In genomic region chr1:205375816-205376545, GRCh38 we compare ENCODE assay signal across 9 cellular contexts. TPM values are rescaled to one million over a fixed set of nuclear protein-coding genes. Genes with fewer than 3 reads are reported as not detected.
DNase-seq lines count a peak whose midpoint lies in the region; ATAC-seq and TF ChIP-seq lines count a peak whose summit lies in the region.
"Had no signal": no experiment of that assay in that cellular context is flagged by ENCODE, and none has a peak within 500 bp of the region (broad histone marks: within the 10 kb centered on the region; RNA-seq: fewer than 3 reads in every experiment).

No MANE protein-coding gene starts in this region.

- H3K27me3 Mint-ChIP-seq in activated T-helper 2 cell treated with anti-CD3 and anti-CD28 coated beads, Interferon-gamma antibody, Interleukin-2, Interleukin-4, amounts not matched to agents 10 μg/mL and 5 μg/mL and 100 μg/mL, durations not matched to agents 14 hours and 24 hours and 36 hours (ENCODE audit: low read depth) = peaks cover 42% of the 10 kb centered on the region

- H3K4me2 ChIP-seq in hepatocyte = peak overlapping the region; percentile 14

- H3K9me3 ChIP-seq in A673 (ENCODE audit: low read depth, low read length, poor library complexity, severe bottlenecking) (no peaks in the 10 kb centered on the region), HUES48 (ENCODE audit: control insufficient read depth, insufficient read depth, low read length) (no peaks in the 10 kb centered on the region), hepatocyte (ENCODE audit: low read depth) (no peaks in the 10 kb centered on the region)

- no peaks in the 10 kb centered on the region for H3K9me3 Mint-ChIP-seq in activated T-helper 2 cell treated with anti-CD3 and anti-CD28 coated beads, Interferon-gamma antibody, Interleukin-2, Interleukin-4, amounts not matched to agents 10 μg/mL and 5 μg/mL and 100 μg/mL, durations not matched to agents 14 hours and 24 hours and 36 hours

- 20% methylated on average over 6 of the region's 6 CpGs for WGBS in hepatocyte (ENCODE audit: low lambda C conversion rate, missing lambda C conversion rate)

- H3K9ac ChIP-seq in HUES48 (ENCODE audit: low read depth, low read length) = no peak overlapping the region

- H2AFZ ChIP-seq in hepatocyte = no peak overlapping the region
- H2AFZ ChIP-seq: PC-9 had no signal

- CTCF ChIA-PET in A673 (lab: Charles Lee) = interaction anchor here (0.6 to 1.2 kb wide), 3 partner anchors 41 to 115 kb away, joined by 3 to 5 read pairs (median 5); no protein-coding TSS in a partner anchor

- intact Hi-C loops in A673 (cut with micrococcal nuclease; ENCODE audit: unreplicated experiment) = no loop called here
- intact Hi-C loops in activated T-helper 2 cell treated with anti-CD3 and anti-CD28 coated beads, Interferon-gamma antibody, Interleukin-2, Interleukin-4, amounts not matched to agents 10 μg/mL and 5 μg/mL and 100 μg/mL, durations not matched to agents 14 hours and 24 hours and 36 hours (cut with micrococcal nuclease) = no loop called here

- H3K36me3 Mint-ChIP-seq in activated T-helper 2 cell treated with anti-CD3 and anti-CD28 coated beads, Interferon-gamma antibody, Interleukin-2, Interleukin-4, amounts not matched to agents 10 μg/mL and 5 μg/mL and 100 μg/mL, durations not matched to agents 14 hours and 24 hours and 36 hours (ENCODE audit: low read depth) = no peaks in the 10 kb centered on the region

- H3K27me3 ChIP-seq in A673 (replicated peaks; ENCODE audit: insufficient read depth, low read depth, low read length, poor library complexity) (no peaks in the 10 kb centered on the region), HUES48 (ENCODE audit: control insufficient read depth, insufficient read depth, low read length) (0 out of 2 replicates have a peak, but pooled peaks cover 9% of the 10 kb centered on the region), hepatocyte (no peaks in the 10 kb centered on the region)

- no peaks in the 10 kb centered on the region for H3K79me2 ChIP-seq in hepatocyte

- DNase-seq in A673 (ENCODE audit: low spot score) (peak; percentile 68), SK-MEL-5 (ENCODE audit: low read depth, low spot score) (peak; percentile 69), hepatocyte (ENCODE audit: low spot score) (peak; percentile 78), T1000 (lab: John Stamatoyannopoulos, UW) (no peak)
- no peak for DNase-seq in activated T-helper 2 cell treated with anti-CD3 and anti-CD28 coated beads, Interferon-gamma antibody, Interleukin-2, Interleukin-4, amounts not matched to agents 10 μg/mL and 5 μg/mL and 100 μg/mL, durations not matched to agents 14 hours and 24 hours and 36 hours (ENCODE audit: low spot score)

- H3K36me3 ChIP-seq in A673 (ENCODE audit: insufficient read depth, low read length, poor library complexity, severe bottlenecking) (no peaks in the 10 kb centered on the region), HUES48 (ENCODE audit: control insufficient read depth, insufficient read depth, low read length) (no peaks in the 10 kb centered on the region), hepatocyte (replicated peaks; ENCODE audit: insufficient read depth, low read depth) (no peaks in the 10 kb centered on the region)

- H4K20me1 ChIP-seq in hepatocyte (ENCODE audit: insufficient read depth, poor library complexity, severe bottlenecking) = no peaks in the 10 kb centered on the region

- no peak overlapping the region for H3K27ac ChIP-seq in A673 (ENCODE audit: low read depth, low read length, poor library complexity, severe bottlenecking)
- peak overlapping the region; percentile 65 for H3K27ac ChIP-seq in HUES48 (ENCODE audit: low read depth, low read length)
- H3K27ac ChIP-seq in hepatocyte = no peak overlapping the region
- H3K27ac ChIP-seq: PC-9 had no signal

- ATAC-seq in GM19467 (IDR thresholded peaks at IDR 0.05; ENCODE audit: unreplicated experiment) (no peak), GM18517 (IDR thresholded peaks at IDR 0.05; ENCODE audit: unreplicated experiment) (no peak)

- H3K4me3 ChIP-seq in A673 (ENCODE audit: low read depth, low read length, poor library complexity, severe bottlenecking) (no peak overlapping the region), HUES48 (ENCODE audit: low read depth, low read length) (no peak overlapping the region), hepatocyte (no peak overlapping the region)
- H3K4me3 ChIP-seq: PC-9 had no signal

- H3K4me3 Mint-ChIP-seq in activated T-helper 2 cell treated with anti-CD3 and anti-CD28 coated beads, Interferon-gamma antibody, Interleukin-2, Interleukin-4, amounts not matched to agents 10 μg/mL and 5 μg/mL and 100 μg/mL, durations not matched to agents 14 hours and 24 hours and 36 hours (ENCODE audit: low read depth) = no peak overlapping the region

- H3K27ac Mint-ChIP-seq in activated T-helper 2 cell treated with anti-CD3 and anti-CD28 coated beads, Interferon-gamma antibody, Interleukin-2, Interleukin-4, amounts not matched to agents 10 μg/mL and 5 μg/mL and 100 μg/mL, durations not matched to agents 14 hours and 24 hours and 36 hours = no peak overlapping the region

- H3K4me1 ChIP-seq in A673 (ENCODE audit: insufficient read depth, low read length, poor library complexity, severe bottlenecking) = peaks cover 9% of the 10 kb centered on the region
- peaks cover 42% of the 10 kb centered on the region for H3K4me1 ChIP-seq in HUES48 (ENCODE audit: control insufficient read depth, insufficient read depth, low read length)
- peaks cover 23% of the 10 kb centered on the region for H3K4me1 ChIP-seq in hepatocyte (ENCODE audit: insufficient read depth)

- in situ Hi-C loops in SK-MEL-5 (cut with HindIII; ENCODE audit: low pct_unique_long_range_greater_than_20kb, low sequenced_read_pairs) = no loop called here

- POLR2A ChIA-PET in A673 (lab: Charles Lee; ENCODE audit: low non-redundant PET) = interaction anchor here (0.5 kb wide), 1 partner anchor 90 kb away, joined by 7 read pairs; no protein-coding TSS in a partner anchor

- no TSS peak for BruUV-seq in A673 (replicated peaks; lab: Mats Ljungman, UMichigan)

- no peaks in the 10 kb centered on the region for H3K4me1 Mint-ChIP-seq in activated T-helper 2 cell treated with anti-CD3 and anti-CD28 coated beads, Interferon-gamma antibody, Interleukin-2, Interleukin-4, amounts not matched to agents 10 μg/mL and 5 μg/mL and 100 μg/mL, durations not matched to agents 14 hours and 24 hours and 36 hours (ENCODE audit: low read depth)

- TF ChIP-seq CTCF in A673 (conservative IDR thresholded peaks at IDR 0.05; ENCODE audit: low read depth, low read length) (peak; percentile 28; the same call in 1 of the 2 replicates), hepatocyte (IDR thresholded peaks at IDR 0.05; ENCODE audit: poor library complexity) (no peak)

- no peaks in the 10 kb centered on the region for H3K9me2 ChIP-seq in hepatocyte (replicated peaks; ENCODE audit: insufficient read depth)

RNA-seq across cellular contexts. Expression of gene KLHDC8A, which starts 19.3 kb away (rescaled TPM):
- 0.39 TPM in 1 of 2 replicates, not detected in the other for total RNA-seq in A673 (2021)
- total RNA-seq in SK-MEL-5 (2014; rRNA removed; shearing (Covaris generic)) = 0.37 and 0.85 TPM in 2 replicates
- polyA plus RNA-seq in SK-MEL-5 (2015; cell fraction: cytosol; rRNA removed) = 0.24 and 1.7 TPM in 2 replicates
- polyA plus RNA-seq in SK-MEL-5 (2015; cell fraction: nucleus; rRNA removed) = not detected in 2 replicates
- 0.28 and 0.40 TPM in 2 replicates for total RNA-seq in hepatocyte
- 1.6 and 1.7 TPM in 2 replicates for polyA plus RNA-seq in hepatocyte
- not detected in 2 replicates for total RNA-seq in activated T-helper 2 cell treated with anti-CD3 and anti-CD28 coated beads, Interferon-gamma antibody, Interleukin-2, Interleukin-4, amounts not matched to agents 10 μg/mL and 5 μg/mL and 100 μg/mL, durations not matched to agents 14 hours and 24 hours and 36 hours
- total RNA-seq: PC-9 had no signal

RNA-seq across cellular contexts. Expression of gene LEMD1, which starts 45.9 kb away (rescaled TPM):
- total RNA-seq in A673 (2021) (1.5 and 3.4 TPM in 2 replicates), hepatocyte (2.4 TPM in 1 of 2 replicates, not detected in the other)
- 0.72 and 1.6 TPM in 2 replicates for total RNA-seq in SK-MEL-5 (2014; rRNA removed; shearing (Covaris generic))
- 0.65 and 2.1 TPM in 2 replicates for polyA plus RNA-seq in SK-MEL-5 (2015; cell fraction: cytosol; rRNA removed)
- 6.2 and 6.6 TPM in 2 replicates for polyA plus RNA-seq in SK-MEL-5 (2015; cell fraction: nucleus; rRNA removed)
- 0.35 and 2.6 TPM in 2 replicates for polyA plus RNA-seq in hepatocyte
- total RNA-seq in activated T-helper 2 cell treated with anti-CD3 and anti-CD28 coated beads, Interferon-gamma antibody, Interleukin-2, Interleukin-4, amounts not matched to agents 10 μg/mL and 5 μg/mL and 100 μg/mL, durations not matched to agents 14 hours and 24 hours and 36 hours = 0.48 TPM in 1 of 2 replicates, not detected in the other

RNA-seq across cellular contexts. Expression of gene NUAK2, which starts 54.4 kb away (rescaled TPM):
- 0.45 and 0.83 TPM in 2 replicates for total RNA-seq in A673 (2021)
- total RNA-seq in SK-MEL-5 (2014; rRNA removed; shearing (Covaris generic)) = 0.13 and 0.55 TPM in 2 replicates
- polyA plus RNA-seq in SK-MEL-5 (2015; cell fraction: cytosol; rRNA removed) = 0.61 and 1.1 TPM in 2 replicates
- 0.54 TPM in 1 of 2 replicates, not detected in the other for polyA plus RNA-seq in SK-MEL-5 (2015; cell fraction: nucleus; rRNA removed)
- total RNA-seq in hepatocyte = 12.6 and 13.4 TPM in 2 replicates
- polyA plus RNA-seq in hepatocyte = 20.7 and 22.5 TPM in 2 replicates
- 0.41 and 0.44 TPM in 2 replicates for total RNA-seq in activated T-helper 2 cell treated with anti-CD3 and anti-CD28 coated beads, Interferon-gamma antibody, Interleukin-2, Interleukin-4, amounts not matched to agents 10 μg/mL and 5 μg/mL and 100 μg/mL, durations not matched to agents 14 hours and 24 hours and 36 hours

Comparison
In these comparisons a context has a peak if more than half of its experiments do, and no peak if none do; other contexts are left out.
1. DNase-seq: peak in A673 (single experiment), SK-MEL-5 (single experiment) and hepatocyte (single experiment); none in activated T-helper 2 cell treated with anti-CD3 and anti-CD28 coated beads, Interferon-gamma antibody, Interleukin-2, Interleukin-4, amounts not matched to agents 10 μg/mL and 5 μg/mL and 100 μg/mL, durations not matched to agents 14 hours and 24 hours and 36 hours (single experiment) and T1000 (single experiment).